In the genomic region with DNA sequence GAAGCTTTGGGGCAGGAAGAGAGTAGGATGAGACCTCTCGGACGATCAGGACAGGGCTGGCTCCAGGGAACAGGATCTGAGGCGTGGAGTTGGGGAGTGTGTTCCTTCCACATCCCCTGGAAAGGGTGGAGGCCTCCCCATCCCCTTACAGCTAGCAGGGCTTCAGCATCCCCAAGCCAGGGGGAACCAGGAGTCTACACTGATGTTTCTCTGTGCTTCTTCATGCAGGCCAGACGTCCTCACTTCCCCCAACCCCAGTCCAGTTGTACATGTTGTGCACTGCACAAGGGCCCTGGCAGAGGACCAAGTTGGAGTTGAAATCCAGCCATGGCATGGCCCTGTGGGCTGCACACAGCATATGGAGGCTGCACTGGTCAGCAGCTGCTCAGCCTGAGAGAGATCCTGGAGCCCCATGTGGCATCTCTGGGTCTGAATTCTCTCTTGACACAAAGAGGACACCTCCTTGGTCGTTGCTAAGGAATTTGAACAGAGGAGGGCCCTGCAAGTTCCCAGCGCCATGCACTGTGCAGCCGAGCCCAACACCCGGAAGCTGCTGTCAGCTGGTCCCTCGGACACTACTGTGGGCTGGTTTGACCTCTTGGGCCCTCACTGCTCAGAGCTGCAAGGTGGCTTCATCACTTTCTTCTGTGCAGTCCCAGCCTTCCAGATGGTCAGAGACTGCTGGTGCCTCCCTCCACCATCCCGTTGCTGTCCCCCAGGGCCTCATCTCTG, we compare ENCODE assay signal across 16 cellular contexts.
DNase-seq lines count a peak whose midpoint lies in the region; ATAC-seq and TF ChIP-seq lines count a peak whose summit lies in the region.
"Had no signal": no experiment of that assay in that cellular context is flagged by ENCODE, and none has a peak within 500 bp of the region (broad histone marks: within the 10 kb centered on the region; RNA-seq: fewer than 3 reads in every experiment).

No MANE protein-coding gene starts in this region.

- TF ChIP-seq POLR2A in breast epithelium (IDR thresholded peaks at IDR 0.05) (no peak), spleen (IDR thresholded peaks at IDR 0.05) (no peak)

- no peaks in the 10 kb centered on the region for H3K9me3 Mint-ChIP-seq in MCF 10A (ENCODE audit: unreplicated experiment)
- no peaks in the 10 kb centered on the region for H3K9me3 Mint-ChIP-seq in activated CD4-positive, alpha-beta memory T cell treated with anti-CD3 and anti-CD28 coated beads, Interleukin-2, amount 10 ng/mL, durations not matched to agents 7 days and 5 days
- H3K9me3 Mint-ChIP-seq: CD4-positive, alpha-beta T cell had no signal

- H3K4me1 ChIP-seq in breast epithelium (no peaks in the 10 kb centered on the region), spleen (no peaks in the 10 kb centered on the region), GM23248 (ENCODE audit: insufficient read depth) (no peaks in the 10 kb centered on the region)

- in situ Hi-C loops in GM23248 (cut with MboI) (no loop called here), GM13977 (cut with MboI; ENCODE audit: low pct_unique_long_range_greater_than_20kb, low sequenced_read_pairs, unreplicated experiment) (no loop called here)

- TF ChIP-seq CTCF in breast epithelium (IDR thresholded peaks at IDR 0.05) = no peak
- no peak for TF ChIP-seq CTCF in MCF 10A (IDR thresholded peaks at IDR 0.05; ENCODE audit: unreplicated experiment)
- TF ChIP-seq CTCF in spleen (IDR thresholded peaks at IDR 0.05 in 8 of 11, conservative IDR thresholded peaks at IDR 0.05 in 3 of 11) = no peak
- TF ChIP-seq CTCF in GM13977 (IDR thresholded peaks at IDR 0.05; ENCODE audit: extremely low read depth, insufficient read depth, missing control alignments) = no peak

- no peak overlapping the region for H3K4me2 ChIP-seq in GM23248 (ENCODE audit: unreplicated experiment)

- POLR2A ChIA-PET in MCF 10A (lab: Yijun Ruan, JAX) = no interaction called here
- POLR2A ChIA-PET in activated CD4-positive, alpha-beta memory T cell treated with anti-CD3 and anti-CD28 coated beads, Interleukin-2, amount 10 ng/mL, durations not matched to agents 7 days and 5 days (lab: Charles Lee) = no interaction called here

- BruUV-seq in MCF 10A (replicated peaks; lab: Mats Ljungman, UMichigan) = no TSS peak

- H3K4me3 ChIP-seq in breast epithelium = no peak overlapping the region
- H3K4me3 ChIP-seq in spleen = no peak overlapping the region
- no peak overlapping the region for H3K4me3 ChIP-seq in GM23248

- H3K27ac ChIP-seq in breast epithelium (no peak overlapping the region), spleen (no peak overlapping the region), GM23248 (no peak overlapping the region)
- H3K27ac ChIP-seq: RWPE1 had no signal

- H3K4me3 Mint-ChIP-seq in MCF 10A (ENCODE audit: unreplicated experiment) = no peak overlapping the region
- no peak overlapping the region for H3K4me3 Mint-ChIP-seq in activated CD4-positive, alpha-beta memory T cell treated with anti-CD3 and anti-CD28 coated beads, Interleukin-2, amount 10 ng/mL, durations not matched to agents 7 days and 5 days
- H3K4me3 Mint-ChIP-seq: CD4-positive, alpha-beta T cell had no signal

- no peak overlapping the region for H3K9ac ChIP-seq in GM23248

- H3K9me2 ChIP-seq in GM23248 (ENCODE audit: insufficient read depth) = no peaks in the 10 kb centered on the region

- H3K27me3 ChIP-seq in breast epithelium (peaks cover 0 to 19% of the 10 kb centered on the region in 2 donors), spleen (replicated peaks in 1 of 7) (peaks cover 0 to 38% (median 0%) of the 10 kb centered on the region in 7 donors), GM23248 (replicated peaks; ENCODE audit: insufficient read depth) (no peaks in the 10 kb centered on the region)

- H2AFZ ChIP-seq in GM23248 = no peak overlapping the region

- DNase-seq in breast epithelium (ENCODE audit: low spot score in 2 of 2) = peak; percentile 11 to 39
- no peak for DNase-seq in MCF 10A (ENCODE audit: unreplicated experiment)
- DNase-seq in activated CD4-positive, alpha-beta memory T cell treated with anti-CD3 and anti-CD28 coated beads, Interleukin-2, amount 10 ng/mL, durations not matched to agents 7 days and 5 days = peak; percentile 15
- peak; percentile 39 for DNase-seq in left lobe of liver (ENCODE audit: low spot score)
- DNase-seq in spleen = peak; percentile 61
- DNase-seq in DMS79 (lab: John Stamatoyannopoulos, UW) = no peak
- DNase-seq in GM23248 = no peak
- DNase-seq in GM13977 (ENCODE audit: low spot score) = no peak
- DNase-seq: Calu3, KBM-7, NCI-H1092, NCI-H226, NCI-H526 had no signal

- H3F3A ChIP-seq in GM23248 (ENCODE audit: insufficient read depth) = no peaks in the 10 kb centered on the region

- H3K9me3 ChIP-seq in breast epithelium (peaks cover 0 to 8% of the 10 kb centered on the region in 2 donors), spleen (peaks cover 0 to 5% (median 0%) of the 10 kb centered on the region in 8 donors), GM23248 (ENCODE audit: low read depth) (no peaks in the 10 kb centered on the region)

- WGBS in spleen, 5 donors = 63 to 79% (median 75%) methylated on average over 9 to 10 of the region's 10 CpGs
- whole genome bisulfite sequencing in GM23248 (ENCODE audit: low coverage in 1 of 2, low lambda C conversion rate in 2 of 2, missing lambda C conversion rate in 2 of 2), 2 experiments = 24 to 27% methylated on average over 10 of the region's 10 CpGs

- H3K27ac Mint-ChIP-seq in MCF 10A (ENCODE audit: low read depth, unreplicated experiment) = no peak overlapping the region
- H3K27ac Mint-ChIP-seq in activated CD4-positive, alpha-beta memory T cell treated with anti-CD3 and anti-CD28 coated beads, Interleukin-2, amount 10 ng/mL, durations not matched to agents 7 days and 5 days = no peak overlapping the region
- H3K27ac Mint-ChIP-seq: CD4-positive, alpha-beta T cell had no signal

- no peaks in the 10 kb centered on the region for H3K4me1 Mint-ChIP-seq in MCF 10A (ENCODE audit: insufficient read depth, unreplicated experiment)
- no peaks in the 10 kb centered on the region for H3K4me1 Mint-ChIP-seq in activated CD4-positive, alpha-beta memory T cell treated with anti-CD3 and anti-CD28 coated beads, Interleukin-2, amount 10 ng/mL, durations not matched to agents 7 days and 5 days

- no peaks in the 10 kb centered on the region for H3K36me3 Mint-ChIP-seq in MCF 10A (ENCODE audit: insufficient read depth, unreplicated experiment)
- no peaks in the 10 kb centered on the region for H3K36me3 Mint-ChIP-seq in activated CD4-positive, alpha-beta memory T cell treated with anti-CD3 and anti-CD28 coated beads, Interleukin-2, amount 10 ng/mL, durations not matched to agents 7 days and 5 days (ENCODE audit: low read depth)

- ATAC-seq in left lobe of liver = no peak
- ATAC-seq: HCT116 had no signal

- intact Hi-C loops in breast epithelium (cut with DNase I; ENCODE audit: low total_unique reads) (no loop called here), MCF 10A (cut with micrococcal nuclease) (no loop called here), spleen (cut with DNase I; ENCODE audit: low total_unique reads) (no loop called here)

- H3K79me2 ChIP-seq in GM23248 (ENCODE audit: insufficient read depth) = no peaks in the 10 kb centered on the region

- no peaks in the 10 kb centered on the region for H3K27me3 Mint-ChIP-seq in MCF 10A (ENCODE audit: insufficient read depth, unreplicated experiment)
- peaks cover 12% of the 10 kb centered on the region for H3K27me3 Mint-ChIP-seq in activated CD4-positive, alpha-beta memory T cell treated with anti-CD3 and anti-CD28 coated beads, Interleukin-2, amount 10 ng/mL, durations not matched to agents 7 days and 5 days
- H3K27me3 Mint-ChIP-seq: CD4-positive, alpha-beta T cell had no signal

- H3K36me3 ChIP-seq in breast epithelium (no peaks in the 10 kb centered on the region), spleen (no peaks in the 10 kb centered on the region), GM23248 (ENCODE audit: low read depth) (no peaks in the 10 kb centered on the region)

- H4K20me1 ChIP-seq in GM23248 (ENCODE audit: insufficient read depth) = no peaks in the 10 kb centered on the region

- CTCF ChIA-PET in MCF 10A (lab: Yijun Ruan, JAX) = no interaction called here
- CTCF ChIA-PET in activated CD4-positive, alpha-beta memory T cell treated with anti-CD3 and anti-CD28 coated beads, Interleukin-2, amount 10 ng/mL, durations not matched to agents 7 days and 5 days (lab: Charles Lee) = no interaction called here

Comparison
In these comparisons a context has a peak if more than half of its experiments do, and no peak if none do; other contexts are left out.
1. DNase-seq: peak in breast epithelium (2 of 2), activated CD4-positive, alpha-beta memory T cell treated with anti-CD3 and anti-CD28 coated beads, Interleukin-2, amount 10 ng/mL, durations not matched to agents 7 days and 5 days (single experiment), left lobe of liver (single experiment) and spleen (single experiment); none in MCF 10A (single experiment), DMS79 (single experiment), GM23248 (single experiment) and GM13977 (single experiment).